Comparison of ENCODE assay signal across 31 cellular contexts in the genomic region with DNA sequence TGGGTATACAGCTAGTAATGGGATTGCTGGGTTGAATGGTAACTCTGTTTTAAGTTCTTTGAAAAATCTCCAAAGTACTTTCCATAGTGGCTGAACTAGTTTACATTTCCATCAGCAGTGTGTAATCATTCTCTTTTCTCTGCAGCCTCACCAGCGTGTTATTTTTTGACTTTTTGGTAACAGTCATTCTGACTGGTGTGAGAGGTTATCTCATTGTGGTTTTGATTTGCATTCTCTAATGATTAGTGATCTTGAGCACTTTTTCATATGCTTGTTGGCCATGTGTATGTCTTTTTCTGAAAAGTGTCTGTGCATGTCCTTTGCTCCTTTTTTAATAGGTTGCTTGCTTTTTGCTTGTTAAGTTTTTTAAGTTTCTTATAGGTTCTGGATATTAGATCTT.
DNase-seq lines count a peak whose midpoint lies in the region; ATAC-seq, FAIRE-seq and TF ChIP-seq lines count a peak whose summit lies in the region.
"Had no signal": no experiment of that assay in that cellular context is flagged by ENCODE, and none has a peak within 500 bp of the region (broad histone marks: within the 10 kb centered on the region; RNA-seq: fewer than 3 reads in every experiment).

No MANE protein-coding gene starts in this region.

- H3K9me3 ChIP-seq in astrocyte (ENCODE audit: insufficient read depth, low read depth, low read length): peaks cover 8% of the 10 kb centered on the region
- H3K9me3 ChIP-seq in smooth muscle cell (replicated peaks; ENCODE audit: low read depth): no peaks in the 10 kb centered on the region
- no peaks in the 10 kb centered on the region for H3K9me3 ChIP-seq in ascending aorta
- no peaks in the 10 kb centered on the region for H3K9me3 ChIP-seq in CD8-positive, alpha-beta memory T cell (ENCODE audit: low read length)
- H3K9me3 ChIP-seq: psoas muscle, thoracic aorta had no signal

- H3K4me3 Mint-ChIP-seq in HFFc6: no peak overlapping the region
- H3K4me3 Mint-ChIP-seq in astrocyte (ENCODE audit: unreplicated experiment): no peak overlapping the region
- no peak overlapping the region for H3K4me3 Mint-ChIP-seq in CD8-positive, alpha-beta memory T cell
- H3K4me3 Mint-ChIP-seq: activated CD4-positive, alpha-beta memory T cell treated with anti-CD3 and anti-CD28 coated beads, Interleukin-2, amount 10 ng/mL, durations not matched to agents 7 days and 5 days; CD4-positive, alpha-beta memory T cell; central memory CD8-positive, alpha-beta T cell; GM23338; natural killer cell; stimulated activated naive CD8-positive, alpha-beta T cell treated with anti-CD3 and anti-CD28 coated beads, Interleukin-15, Interleukin-2, amounts not matched to agents 100 ng/mL and 50 ng/mL, for 24 hours; T-helper 1 cell treated with Interleukin-12 subunit alpha and Interleukin-12 subunit beta and Interleukin-4 antibody, amounts not matched to agents 30 μg/mL and 1 μg/mL, for 36 hours had no signal

- H3K27ac Mint-ChIP-seq in HFFc6 (no peak overlapping the region), astrocyte (ENCODE audit: unreplicated experiment) (no peak overlapping the region)
- no peak overlapping the region for H3K27ac Mint-ChIP-seq in CD8-positive, alpha-beta memory T cell
- H3K27ac Mint-ChIP-seq: activated CD4-positive, alpha-beta memory T cell treated with anti-CD3 and anti-CD28 coated beads, Interleukin-2, amount 10 ng/mL, durations not matched to agents 7 days and 5 days; activated naive CD4-positive, alpha-beta T cell treated with anti-CD3 and anti-CD28 coated beads, Interleukin-2, amount 50 U/mL, for 72 hours; CD4-positive, alpha-beta memory T cell; GM23338; natural killer cell; stimulated activated naive CD8-positive, alpha-beta T cell treated with anti-CD3 and anti-CD28 coated beads, Interleukin-15, Interleukin-2, amounts not matched to agents 100 ng/mL and 50 ng/mL, for 24 hours; T-helper 1 cell treated with Interleukin-12 subunit alpha and Interleukin-12 subunit beta and Interleukin-4 antibody, amounts not matched to agents 30 μg/mL and 1 μg/mL, for 36 hours had no signal

- H3K36me3 ChIP-seq in astrocyte (ENCODE audit: insufficient read depth, low read length) (no peaks in the 10 kb centered on the region), smooth muscle cell (ENCODE audit: low read depth) (no peaks in the 10 kb centered on the region), ascending aorta (no peaks in the 10 kb centered on the region)
- H3K36me3 ChIP-seq in CD8-positive, alpha-beta memory T cell (ENCODE audit: insufficient read depth, low read length): no peaks in the 10 kb centered on the region
- H3K36me3 ChIP-seq: thoracic aorta had no signal

- POLR2A ChIA-PET in CD8-positive, alpha-beta memory T cell (lab: Charles Lee): no interaction called here

- peak; percentile 75 for FAIRE-seq in astrocyte (lab: Jason Lieb, UNC)
- FAIRE-seq: A204.1, endometrium, TTC549, urothelium cell line had no signal

- intact Hi-C loops in ascending aorta (cut with DNase I): no loop called here

- H3K9ac ChIP-seq in astrocyte (ENCODE audit: low read length): no peak overlapping the region
- H3K9ac ChIP-seq in smooth muscle cell (ENCODE audit: low read depth): no peak overlapping the region

- H2AFZ ChIP-seq in astrocyte (ENCODE audit: low read depth, low read length) (no peak overlapping the region), smooth muscle cell (ENCODE audit: low read depth) (no peak overlapping the region)
- H2AFZ ChIP-seq: GM23338 had no signal

- peaks cover 3% of the 10 kb centered on the region for H3K27me3 ChIP-seq in astrocyte (ENCODE audit: insufficient read depth, low read length)
- no peaks in the 10 kb centered on the region for H3K27me3 ChIP-seq in foreskin keratinocyte
- no peaks in the 10 kb centered on the region for H3K27me3 ChIP-seq in smooth muscle cell (ENCODE audit: low read depth)
- H3K27me3 ChIP-seq in ascending aorta: no peaks in the 10 kb centered on the region
- H3K27me3 ChIP-seq in CD8-positive, alpha-beta memory T cell (ENCODE audit: insufficient read depth, low read length, poor library complexity, severe bottlenecking): no peaks in the 10 kb centered on the region

- 30% methylated on average over 1 of the region's 1 CpG for WGBS in smooth muscle cell (ENCODE audit: low lambda C conversion rate)

- H3K4me3 ChIP-seq in astrocyte (ENCODE audit: insufficient read depth, low read depth, low read length) (no peak overlapping the region), smooth muscle cell (no peak overlapping the region), ascending aorta (no peak overlapping the region)
- no peak overlapping the region for H3K4me3 ChIP-seq in CD8-positive, alpha-beta memory T cell (ENCODE audit: low read length)
- H3K4me3 ChIP-seq: GM23338, psoas muscle, SK-N-MC, thoracic aorta had no signal

- H3K79me2 ChIP-seq in astrocyte (ENCODE audit: insufficient read depth, low read length) (no peaks in the 10 kb centered on the region), smooth muscle cell (ENCODE audit: low read depth) (no peaks in the 10 kb centered on the region)

- H3K27me3 Mint-ChIP-seq in HFFc6 (ENCODE audit: insufficient read depth): peaks cover 1% of the 10 kb centered on the region; the same call in 1 of the 2 replicates
- H3K27me3 Mint-ChIP-seq in astrocyte (ENCODE audit: low read depth, unreplicated experiment): no peaks in the 10 kb centered on the region
- H3K27me3 Mint-ChIP-seq in CD8-positive, alpha-beta memory T cell: peaks cover 4 to 9% of the 10 kb centered on the region in 2 donors
- H3K27me3 Mint-ChIP-seq: activated CD4-positive, alpha-beta memory T cell treated with anti-CD3 and anti-CD28 coated beads, Interleukin-2, amount 10 ng/mL, durations not matched to agents 7 days and 5 days had no signal

- H3K36me3 Mint-ChIP-seq in HFFc6 (ENCODE audit: low read depth) (0 out of 2 replicates have a peak, but pooled peaks cover 6% of the 10 kb centered on the region), astrocyte (ENCODE audit: low read depth, unreplicated experiment) (peaks cover 2% of the 10 kb centered on the region)
- H3K36me3 Mint-ChIP-seq in CD8-positive, alpha-beta memory T cell: no peaks in the 10 kb centered on the region
- H3K36me3 Mint-ChIP-seq: CD4-positive, alpha-beta memory T cell; natural killer cell had no signal

- H4K20me1 ChIP-seq in astrocyte (ENCODE audit: insufficient read depth, low read length): no peaks in the 10 kb centered on the region
- no peaks in the 10 kb centered on the region for H4K20me1 ChIP-seq in smooth muscle cell (ENCODE audit: low read depth)

- peak overlapping the region; percentile 3 for H3K4me2 ChIP-seq in astrocyte (ENCODE audit: low read length)
- no peak overlapping the region for H3K4me2 ChIP-seq in smooth muscle cell
- H3K4me2 ChIP-seq: GM23338 had no signal

- H3K4me1 Mint-ChIP-seq in HFFc6 (ENCODE audit: low read depth) (peaks cover 22% of the 10 kb centered on the region), astrocyte (ENCODE audit: low read depth, unreplicated experiment) (peaks cover 15% of the 10 kb centered on the region)
- H3K4me1 Mint-ChIP-seq in CD8-positive, alpha-beta memory T cell: no peaks in the 10 kb centered on the region
- H3K4me1 Mint-ChIP-seq: activated CD4-positive, alpha-beta memory T cell treated with anti-CD3 and anti-CD28 coated beads, Interleukin-2, amount 10 ng/mL, durations not matched to agents 7 days and 5 days; CD4-positive, alpha-beta memory T cell; central memory CD8-positive, alpha-beta T cell; GM23338; natural killer cell had no signal

- H3K9me3 Mint-ChIP-seq in HFFc6 (no peaks in the 10 kb centered on the region), astrocyte (ENCODE audit: unreplicated experiment) (peaks cover 6% of the 10 kb centered on the region)
- H3K9me3 Mint-ChIP-seq in CD8-positive, alpha-beta memory T cell: peaks cover 0 to 2% (median 0%) of the 10 kb centered on the region in 5 donors
- H3K9me3 Mint-ChIP-seq: activated CD4-positive, alpha-beta memory T cell treated with anti-CD3 and anti-CD28 coated beads, Interleukin-2, amount 10 ng/mL, durations not matched to agents 7 days and 5 days; activated naive CD4-positive, alpha-beta T cell treated with anti-CD3 and anti-CD28 coated beads, Interleukin-2, amount 50 U/mL, for 72 hours; central memory CD8-positive, alpha-beta T cell; GM23338; natural killer cell; T-helper 1 cell treated with Interleukin-12 subunit alpha and Interleukin-12 subunit beta and Interleukin-4 antibody, amounts not matched to agents 30 μg/mL and 1 μg/mL, for 36 hours had no signal

- H3K27ac ChIP-seq in astrocyte (ENCODE audit: low read depth, low read length) (no peak overlapping the region), foreskin keratinocyte (no peak overlapping the region), smooth muscle cell (ENCODE audit: low read depth) (no peak overlapping the region), ascending aorta (no peak overlapping the region)
- H3K27ac ChIP-seq in CD8-positive, alpha-beta memory T cell (ENCODE audit: low read depth, low read length): no peak overlapping the region
- H3K27ac ChIP-seq: psoas muscle, SK-N-MC, thoracic aorta had no signal

- TF ChIP-seq CTCF in HFFc6 (IDR thresholded peaks at IDR 0.05) (no peak), astrocyte (IDR thresholded peaks at IDR 0.05; ENCODE audit: insufficient read depth, low read depth, low read length) (no peak), foreskin keratinocyte (conservative IDR thresholded peaks at IDR 0.05) (no peak), smooth muscle cell (IDR thresholded peaks at IDR 0.05; ENCODE audit: borderline replicate concordance, insufficient read depth, poor library complexity, severe bottlenecking) (no peak), ascending aorta (IDR thresholded peaks at IDR 0.05) (no peak)

- no peaks in the 10 kb centered on the region for H3F3A ChIP-seq in smooth muscle cell (ENCODE audit: low read depth)

- ATAC-seq in foreskin keratinocyte (no peak), GM21381 (IDR thresholded peaks at IDR 0.05; ENCODE audit: unreplicated experiment) (no peak)
- ATAC-seq: activated CD4-positive, CD25-positive, alpha-beta regulatory T cell treated with anti-CD3 and anti-CD28 coated beads, Interleukin-2, amount 50 U/mL, for 24 hours; activated naive CD4-positive, alpha-beta T cell treated with anti-CD3 and anti-CD28 coated beads, Interleukin-2, amount 50 U/mL, for 72 hours; GM23338; natural killer cell; psoas muscle had no signal

- CTCF ChIA-PET in CD8-positive, alpha-beta memory T cell (lab: Charles Lee): no interaction called here

- H3K4me1 ChIP-seq in astrocyte (ENCODE audit: insufficient read depth, low read length): peaks cover 4% of the 10 kb centered on the region
- H3K4me1 ChIP-seq in foreskin keratinocyte: no peaks in the 10 kb centered on the region
- no peaks in the 10 kb centered on the region for H3K4me1 ChIP-seq in smooth muscle cell (ENCODE audit: low read depth)
- no peaks in the 10 kb centered on the region for H3K4me1 ChIP-seq in ascending aorta
- H3K4me1 ChIP-seq in CD8-positive, alpha-beta memory T cell (ENCODE audit: insufficient read depth, low read length): no peaks in the 10 kb centered on the region
- H3K4me1 ChIP-seq: psoas muscle had no signal

- DNase-seq in EH (ENCODE audit: low read depth) (peak; percentile 51), HFFc6 (peak; percentile 4), astrocyte (ENCODE audit: low read depth) (peak; percentile 79), foreskin keratinocyte (peak; percentile 31 to 35), smooth muscle cell (lab: John Stamatoyannopoulos, UW; ENCODE audit: unreplicated experiment) (no peak), ascending aorta (ENCODE audit: low spot score in 2 of 2) (no peak)
- DNase-seq in CD8-positive, alpha-beta memory T cell: no peak
- DNase-seq: activated CD4-positive, alpha-beta memory T cell treated with anti-CD3 and anti-CD28 coated beads, Interleukin-2, amount 10 ng/mL, durations not matched to agents 7 days and 5 days; AML-193; anterior cingulate cortex; CD4-positive, alpha-beta memory T cell; dermis blood vessel endothelial cell; glutamatergic neuron; islet precursor cell; natural killer cell; NCI-H446; occipital lobe; psoas muscle had no signal

Comparison
In these comparisons a context has a peak if more than half of its experiments do, and no peak if none do; other contexts are left out.
1. DNase-seq: peak in EH (single experiment), HFFc6 (single experiment), astrocyte (single experiment) and foreskin keratinocyte (2 of 2); none in smooth muscle cell (single experiment), ascending aorta (0 of 2) and CD8-positive, alpha-beta memory T cell (0 of 5).